Comparison of ENCODE assay signal across 1 cellular context in the genomic region with DNA sequence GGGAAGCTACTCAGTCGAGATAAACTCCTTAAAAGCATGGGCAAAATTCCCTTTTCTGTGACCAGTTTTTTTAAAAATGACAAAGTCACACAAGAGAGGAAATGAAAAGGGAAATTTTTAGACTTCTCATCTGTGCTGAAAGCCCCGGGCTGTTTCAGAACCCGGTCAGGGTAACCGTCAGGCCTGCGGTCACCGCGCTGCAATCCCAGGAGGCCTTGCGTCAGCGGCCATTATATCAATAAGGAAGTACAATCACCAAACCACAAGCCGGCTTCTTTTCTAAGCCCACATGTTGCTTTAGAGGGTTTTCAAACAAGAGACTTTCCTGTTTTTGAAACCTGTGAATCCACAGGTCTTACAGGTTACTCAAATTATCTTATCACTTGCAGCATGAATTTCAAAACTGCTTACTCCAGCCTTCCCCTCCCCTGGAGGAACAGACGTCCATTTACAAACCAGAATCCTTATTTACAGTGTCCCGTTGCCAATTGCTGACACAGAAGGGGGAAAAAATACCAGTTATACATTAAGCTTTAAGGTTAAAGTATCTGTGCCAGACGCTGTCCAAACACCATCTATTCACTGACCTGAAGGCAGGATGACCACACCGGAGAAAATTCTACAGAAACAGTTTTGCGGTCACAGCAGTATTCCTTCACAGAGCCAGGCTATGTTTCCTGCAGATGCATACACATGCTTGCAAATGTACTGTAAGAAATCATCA.
TF ChIP-seq lines count a peak whose summit lies in the region.

No MANE protein-coding gene starts in this region.

TF ChIP-seq in GM12878, 131 proteins besides CTCF, POLR2A, EP300 and RAD21 (continued from another document and continues in another):
- TF ChIP-seq ZBTB40 (IDR thresholded peaks at IDR 0.05; ENCODE audit: borderline replicate concordance) (no peak), JUNB (IDR thresholded peaks at IDR 0.05) (peak; percentile 54), ZZZ3 (IDR thresholded peaks at IDR 0.05; ENCODE audit: control insufficient read depth, insufficient read length, low read depth) (no peak), USF2 (IDR thresholded peaks at IDR 0.05; ENCODE audit: borderline replicate concordance, low read depth, low read length) (peak; percentile 8; the same call in 1 of the 2 replicates), ZBTB4 (CRISPR knock-in tag; IDR thresholded peaks at IDR 0.05) (no peak), MYB (IDR thresholded peaks at IDR 0.05; ENCODE audit: borderline replicate concordance, low read depth, low read length) (peak; percentile 96), SIN3A (IDR thresholded peaks at IDR 0.05; ENCODE audit: low read depth, low read length) (peak; percentile 72; the same call in 1 of the 2 replicates), MTA3 (IDR thresholded peaks at IDR 0.05; ENCODE audit: borderline replicate concordance, low read length) (no peak), MAX (IDR thresholded peaks at IDR 0.05; ENCODE audit: low read depth, low read length) (peak; percentile 89), POLR2AphosphoS2 (IDR thresholded peaks at IDR 0.05; ENCODE audit: low read depth, low read length) (no peak), BCL11A (IDR thresholded peaks at IDR 0.05; ENCODE audit: low read depth, low read length) (peak; percentile 96), SMARCA5 (IDR thresholded peaks at IDR 0.05) (peak; percentile 53), PBX3 (IDR thresholded peaks at IDR 0.05; ENCODE audit: insufficient replicate concordance, low read depth, low read length) (peak; percentile 33), BRCA1 (IDR thresholded peaks at IDR 0.05; ENCODE audit: low read depth, low read length) (no peak), ESRRA (IDR thresholded peaks at IDR 0.05; ENCODE audit: low read length) (no peak), E4F1 (IDR thresholded peaks at IDR 0.05; ENCODE audit: borderline replicate concordance, partially characterized antibody) (no peak), SREBF2 (IDR thresholded peaks at IDR 0.05; ENCODE audit: low read length) (no peak), ZNF622 (IDR thresholded peaks at IDR 0.05) (no peak), ATF7 (IDR thresholded peaks at IDR 0.05; ENCODE audit: low read depth) (peak; percentile 90), BHLHE40 (IDR thresholded peaks at IDR 0.05; ENCODE audit: borderline replicate concordance in 1 of 2, low read depth in 2 of 2, low read length in 1 of 2) (peak; percentile 77 to 78), FOS (IDR thresholded peaks at IDR 0.05; ENCODE audit: borderline replicate concordance, extremely low read depth, insufficient read length) (no peak), NRF1 (conservative IDR thresholded peaks at IDR 0.05; ENCODE audit: low read depth, low read length) (no peak), ZNF217 (IDR thresholded peaks at IDR 0.05) (no peak), MEF2A (IDR thresholded peaks at IDR 0.05; ENCODE audit: insufficient read depth, low read depth, low read length) (peak; percentile 85), TARDBP (IDR thresholded peaks at IDR 0.05; ENCODE audit: borderline replicate concordance) (no peak), IRF5 (IDR thresholded peaks at IDR 0.05; ENCODE audit: borderline replicate concordance) (no peak), IKZF1 (conservative IDR thresholded peaks at IDR 0.05) (peak; percentile 79), MTA2 (IDR thresholded peaks at IDR 0.05; ENCODE audit: low read depth) (peak; percentile 93), TCF7 (IDR thresholded peaks at IDR 0.05; ENCODE audit: borderline replicate concordance) (peak; percentile 17; the same call in 1 of the 2 replicates), STAT1 (conservative IDR thresholded peaks at IDR 0.05) (peak; percentile 42; the same call in 1 of the 2 replicates), JUND (IDR thresholded peaks at IDR 0.05; ENCODE audit: low read depth, low read length) (no peak), GABPA (IDR thresholded peaks at IDR 0.05; ENCODE audit: low read depth) (no peak), RBBP5 (conservative IDR thresholded peaks at IDR 0.05) (no peak), KAT2A (conservative IDR thresholded peaks at IDR 0.05; ENCODE audit: control insufficient read depth, low read depth, low read length) (no peak), CBX3 (IDR thresholded peaks at IDR 0.05; ENCODE audit: borderline replicate concordance, low read depth) (no peak), USF1 (IDR thresholded peaks at IDR 0.05; ENCODE audit: borderline replicate concordance, extremely low read length, insufficient read depth, low read depth, low read length) (no peak)
- TF ChIP-seq, protein P1, sequence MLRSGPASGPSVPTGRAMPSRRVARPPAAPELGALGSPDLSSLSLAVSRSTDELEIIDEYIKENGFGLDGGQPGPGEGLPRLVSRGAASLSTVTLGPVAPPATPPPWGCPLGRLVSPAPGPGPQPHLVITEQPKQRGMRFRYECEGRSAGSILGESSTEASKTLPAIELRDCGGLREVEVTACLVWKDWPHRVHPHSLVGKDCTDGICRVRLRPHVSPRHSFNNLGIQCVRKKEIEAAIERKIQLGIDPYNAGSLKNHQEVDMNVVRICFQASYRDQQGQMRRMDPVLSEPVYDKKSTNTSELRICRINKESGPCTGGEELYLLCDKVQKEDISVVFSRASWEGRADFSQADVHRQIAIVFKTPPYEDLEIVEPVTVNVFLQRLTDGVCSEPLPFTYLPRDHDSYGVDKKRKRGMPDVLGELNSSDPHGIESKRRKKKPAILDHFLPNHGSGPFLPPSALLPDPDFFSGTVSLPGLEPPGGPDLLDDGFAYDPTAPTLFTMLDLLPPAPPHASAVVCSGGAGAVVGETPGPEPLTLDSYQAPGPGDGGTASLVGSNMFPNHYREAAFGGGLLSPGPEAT (IDR thresholded peaks at IDR 0.05; ENCODE audit: low read depth) = peak; percentile 97
- TF ChIP-seq, protein P2, sequence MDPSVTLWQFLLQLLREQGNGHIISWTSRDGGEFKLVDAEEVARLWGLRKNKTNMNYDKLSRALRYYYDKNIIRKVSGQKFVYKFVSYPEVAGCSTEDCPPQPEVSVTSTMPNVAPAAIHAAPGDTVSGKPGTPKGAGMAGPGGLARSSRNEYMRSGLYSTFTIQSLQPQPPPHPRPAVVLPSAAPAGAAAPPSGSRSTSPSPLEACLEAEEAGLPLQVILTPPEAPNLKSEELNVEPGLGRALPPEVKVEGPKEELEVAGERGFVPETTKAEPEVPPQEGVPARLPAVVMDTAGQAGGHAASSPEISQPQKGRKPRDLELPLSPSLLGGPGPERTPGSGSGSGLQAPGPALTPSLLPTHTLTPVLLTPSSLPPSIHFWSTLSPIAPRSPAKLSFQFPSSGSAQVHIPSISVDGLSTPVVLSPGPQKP (IDR thresholded peaks at IDR 0.05; ENCODE audit: low read depth, low read length) = no peak
